ENCODE assay signal across 12 cellular contexts in the genomic region with DNA sequence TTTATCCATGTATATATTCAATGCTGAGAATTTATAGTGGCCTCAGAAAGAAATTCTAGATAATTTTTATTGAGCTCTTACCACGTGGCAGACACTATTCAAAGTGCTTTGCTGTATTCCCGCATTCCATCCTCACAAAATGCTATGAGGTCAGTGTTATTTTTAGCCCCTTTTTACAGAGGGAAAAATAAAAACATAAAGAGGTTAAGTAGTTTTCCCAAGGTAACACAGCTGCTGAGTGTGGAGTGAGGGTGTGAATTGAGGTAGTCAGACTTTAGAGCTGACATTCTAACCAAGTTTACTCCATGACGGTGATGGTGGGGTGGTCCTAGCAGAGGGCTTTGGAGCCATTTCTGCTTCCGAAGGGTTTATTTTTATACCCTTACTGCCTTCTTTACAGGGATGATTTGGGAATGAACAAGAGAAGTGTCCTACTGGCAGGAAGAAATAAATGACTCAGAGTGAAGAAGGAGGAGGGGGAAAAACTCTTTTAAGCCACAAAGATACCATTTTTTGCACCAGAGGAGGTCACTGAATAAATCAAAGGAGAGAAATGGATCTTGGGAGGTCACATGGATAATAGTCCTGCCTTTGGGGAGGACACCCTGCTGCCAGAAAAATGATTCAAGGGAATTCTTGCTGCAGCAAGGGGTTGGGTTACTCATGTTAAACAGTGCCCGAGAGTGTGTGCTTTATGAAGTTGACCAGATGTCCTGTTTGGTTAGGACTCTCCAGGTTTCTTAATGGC.
DNase-seq lines count a peak whose midpoint lies in the region; ATAC-seq and TF ChIP-seq lines count a peak whose summit lies in the region.
"Had no signal": no experiment of that assay in that cellular context is flagged by ENCODE, and none has a peak within 500 bp of the region (broad histone marks: within the 10 kb centered on the region; RNA-seq: fewer than 3 reads in every experiment).

No MANE protein-coding gene starts in this region.

- H3K4me3 ChIP-seq in psoas muscle = no peak overlapping the region

- ATAC-seq in psoas muscle (peak; percentile 53 to 66 (median 62)), GM18511 (IDR thresholded peaks at IDR 0.05; ENCODE audit: unreplicated experiment) (no peak)
- no peak for ATAC-seq in stimulated activated effector memory CD8-positive, alpha-beta T cell treated with anti-CD3 and anti-CD28 coated beads, Interleukin-12 subunit alpha, Interleukin-12 subunit beta, amount 100 ng/mL, for 72 hours
- ATAC-seq: activated naive CD4-positive, alpha-beta T cell treated with anti-CD3 and anti-CD28 coated beads, Interleukin-2, amount 50 U/mL, for 72 hours; left colon had no signal

- intact Hi-C loops in psoas muscle (cut with DNase I) = no loop called here

- no peak overlapping the region for H3K27ac Mint-ChIP-seq in stimulated activated effector memory CD8-positive, alpha-beta T cell treated with anti-CD3 and anti-CD28 coated beads, Interleukin-12 subunit alpha, Interleukin-12 subunit beta, amount 100 ng/mL, for 72 hours
- H3K27ac Mint-ChIP-seq: activated CD4-positive, alpha-beta memory T cell treated with anti-CD3 and anti-CD28 coated beads for 36 hours; activated naive CD4-positive, alpha-beta T cell treated with anti-CD3 and anti-CD28 coated beads, Interleukin-2, amount 50 U/mL, for 72 hours had no signal

- no peaks in the 10 kb centered on the region for H3K36me3 ChIP-seq in psoas muscle (ENCODE audit: insufficient read depth in 1 of 2, low read depth in 1 of 2)

- H3K4me1 ChIP-seq in psoas muscle = peaks cover 27% of the 10 kb centered on the region

- no peak overlapping the region for H3K4me3 Mint-ChIP-seq in stimulated activated effector memory CD8-positive, alpha-beta T cell treated with anti-CD3 and anti-CD28 coated beads, Interleukin-12 subunit alpha, Interleukin-12 subunit beta, amount 100 ng/mL, for 72 hours
- H3K4me3 Mint-ChIP-seq: activated CD4-positive, alpha-beta memory T cell treated with anti-CD3 and anti-CD28 coated beads for 36 hours had no signal

- H3K9me3 ChIP-seq in psoas muscle = no peaks in the 10 kb centered on the region

- TF ChIP-seq CTCF in psoas muscle (IDR thresholded peaks at IDR 0.05) = no peak
- no peak for TF ChIP-seq CTCF in GM20000 (IDR thresholded peaks at IDR 0.05; ENCODE audit: extremely low read depth, missing control alignments)

- no peaks in the 10 kb centered on the region for H3K36me3 Mint-ChIP-seq in stimulated activated effector memory CD8-positive, alpha-beta T cell treated with anti-CD3 and anti-CD28 coated beads, Interleukin-12 subunit alpha, Interleukin-12 subunit beta, amount 100 ng/mL, for 72 hours
- H3K36me3 Mint-ChIP-seq: activated CD4-positive, alpha-beta memory T cell treated with anti-CD3 and anti-CD28 coated beads for 36 hours; activated naive CD4-positive, alpha-beta T cell treated with anti-CD3 and anti-CD28 coated beads, Interleukin-2, amount 50 U/mL, for 72 hours had no signal

- 19 to 34% (median 24%) methylated on average over 5 of the region's 5 CpGs for WGBS in psoas muscle, 3 donors

- no peaks in the 10 kb centered on the region for H3K9me3 Mint-ChIP-seq in stimulated activated effector memory CD8-positive, alpha-beta T cell treated with anti-CD3 and anti-CD28 coated beads, Interleukin-12 subunit alpha, Interleukin-12 subunit beta, amount 100 ng/mL, for 72 hours
- H3K9me3 Mint-ChIP-seq: activated CD4-positive, alpha-beta memory T cell treated with anti-CD3 and anti-CD28 coated beads for 36 hours; activated naive CD4-positive, alpha-beta T cell treated with anti-CD3 and anti-CD28 coated beads, Interleukin-2, amount 50 U/mL, for 72 hours had no signal

- DNase-seq in EL (peak; percentile 83), NCI-H2227 (lab: John Stamatoyannopoulos, UW; ENCODE audit: unreplicated experiment) (peak; percentile 5), fibroblast of peridontal ligament (ENCODE audit: extremely low read depth) (peak; percentile 86), psoas muscle (no peak), GM20000 (ENCODE audit: low spot score) (no peak), HK-2 (ENCODE audit: unreplicated experiment) (no peak)
- DNase-seq in stimulated activated effector memory CD8-positive, alpha-beta T cell treated with anti-CD3 and anti-CD28 coated beads, Interleukin-12 subunit alpha, Interleukin-12 subunit beta, amount 100 ng/mL, for 72 hours (ENCODE audit: low spot score in 2 of 2) = no peak
- DNase-seq: activated CD4-positive, alpha-beta memory T cell treated with anti-CD3 and anti-CD28 coated beads for 36 hours; left colon; stimulated activated naive CD4-positive, alpha-beta T cell had no signal

- no peaks in the 10 kb centered on the region for H3K27me3 ChIP-seq in psoas muscle (ENCODE audit: insufficient read depth in 3 of 3, low read length in 2 of 3)

- no peaks in the 10 kb centered on the region for H3K4me1 Mint-ChIP-seq in stimulated activated effector memory CD8-positive, alpha-beta T cell treated with anti-CD3 and anti-CD28 coated beads, Interleukin-12 subunit alpha, Interleukin-12 subunit beta, amount 100 ng/mL, for 72 hours

- H3K27ac ChIP-seq in psoas muscle = peak overlapping the region; percentile 39

Comparison
In these comparisons a context has a peak if more than half of its experiments do, and no peak if none do; other contexts are left out.
1. DNase-seq: peak in EL (single experiment), NCI-H2227 (single experiment) and fibroblast of peridontal ligament (single experiment); none in psoas muscle (0 of 2), GM20000 (single experiment), stimulated activated effector memory CD8-positive, alpha-beta T cell treated with anti-CD3 and anti-CD28 coated beads, Interleukin-12 subunit alpha, Interleukin-12 subunit beta, amount 100 ng/mL, for 72 hours (0 of 2) and HK-2 (single experiment).
2. ATAC-seq: peak in psoas muscle (4 of 4); none in stimulated activated effector memory CD8-positive, alpha-beta T cell treated with anti-CD3 and anti-CD28 coated beads, Interleukin-12 subunit alpha, Interleukin-12 subunit beta, amount 100 ng/mL, for 72 hours (single experiment) and GM18511 (single experiment).